Comparison of ENCODE assay signal across 9 cellular contexts in the genomic region with DNA sequence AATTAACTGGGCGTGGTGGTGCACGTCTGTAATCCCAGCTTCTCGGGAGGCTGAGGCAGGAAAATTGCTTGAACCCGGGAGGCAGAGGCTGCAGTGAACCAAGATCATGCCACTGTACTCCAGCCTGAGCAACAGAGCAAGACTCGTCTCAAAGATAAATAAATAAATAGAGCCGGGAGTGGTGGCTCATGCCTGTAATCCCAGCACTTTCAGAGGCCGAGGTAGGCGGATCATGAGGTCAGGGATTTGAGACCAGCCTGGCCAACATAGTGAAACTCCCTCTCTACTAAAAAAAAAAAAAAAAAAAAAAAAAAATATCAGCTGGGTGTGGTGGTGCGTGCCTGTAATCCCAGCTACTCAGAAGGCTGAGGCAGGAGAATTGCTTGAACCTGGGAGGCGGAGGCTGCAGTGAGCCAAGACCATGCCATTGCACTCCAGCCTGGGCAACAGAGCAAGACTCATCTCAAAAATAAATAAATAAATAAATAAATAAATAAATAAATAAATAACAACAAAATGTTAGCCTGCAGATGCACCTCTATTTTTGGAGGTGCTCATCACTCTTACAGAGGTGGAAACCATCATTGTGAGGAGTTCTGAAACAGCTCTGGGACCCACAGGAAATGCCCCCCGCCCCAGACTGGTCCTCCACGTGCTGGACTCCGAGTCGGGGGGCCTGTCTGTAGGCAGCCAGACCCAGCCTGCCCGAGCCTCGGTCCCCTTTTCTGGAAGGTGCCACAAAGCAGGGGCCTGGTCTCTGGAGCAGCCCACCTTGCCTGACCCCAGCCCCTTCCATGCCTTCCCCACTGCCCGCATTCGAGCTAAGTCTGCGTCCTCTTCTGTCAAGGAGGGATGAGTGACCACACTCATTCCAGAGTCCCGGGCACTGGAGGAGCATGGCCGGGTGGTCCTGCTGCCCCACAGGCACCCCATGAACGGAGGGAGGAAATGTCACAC. TPM values are rescaled to one million over a fixed set of nuclear protein-coding genes. Genes with fewer than 3 reads are reported as not detected.
DNase-seq lines count a peak whose midpoint lies in the region; ATAC-seq, FAIRE-seq and TF ChIP-seq lines count a peak whose summit lies in the region.
"Not testable (repeated sequence)": the region's sequence is repeated elsewhere in the genome, so short reads cannot be mapped to it uniquely, and the experiment has no call there.
"Had no signal": no experiment of that assay in that cellular context is flagged by ENCODE, and none has a peak within 500 bp of the region (broad histone marks: within the 10 kb centered on the region; RNA-seq: fewer than 3 reads in every experiment).

No MANE protein-coding gene starts in this region.

- not testable (repeated sequence) for H4K91ac ChIP-seq in H9 (ENCODE audit: insufficient read length, low read depth, low read length); trophoblast cell (ENCODE audit: low read depth, low read length)

- not testable (repeated sequence) for H3T11ph ChIP-seq in H9 (ENCODE audit: low read length)

- H2BK120ac ChIP-seq in H9 (ENCODE audit: low read depth, low read length, poor library complexity, severe bottlenecking) = peak overlapping the region; percentile 2
- not testable (repeated sequence) for H2BK120ac ChIP-seq in trophoblast cell (ENCODE audit: insufficient read depth, low read length, poor library complexity)

- not testable (repeated sequence) for H3K23ac ChIP-seq in H9 (ENCODE audit: insufficient read length, low read depth, low read length); trophoblast cell (ENCODE audit: low read length)

- H3K36me3 ChIP-seq in SK-N-SH (replicated peaks in 1 of 2; ENCODE audit: control insufficient read depth in 1 of 2, insufficient read depth in 2 of 2, low read length in 1 of 2); lower lobe of right lung; trophoblast cell (ENCODE audit: control insufficient read depth in 1 of 2, insufficient read depth in 2 of 2, low read length in 2 of 2); suprapubic skin: not testable (repeated sequence)

- not testable (repeated sequence) for H3K9ac ChIP-seq in H9 (ENCODE audit: extremely low read depth, insufficient read length, low read length); SK-N-SH; trophoblast cell (ENCODE audit: low read length)

- TF ChIP-seq POLR2A in A549 (IDR thresholded peaks at IDR 0.05; ENCODE audit: low read length); suprapubic skin (IDR thresholded peaks at IDR 0.05): not testable (repeated sequence)

- H3K9me3 ChIP-seq in A549; H9 (ENCODE audit: control insufficient read depth, low read depth, low read length); SK-N-SH; lower lobe of right lung; trophoblast cell (ENCODE audit: insufficient read depth, low read depth, low read length); suprapubic skin: not testable (repeated sequence)

- not testable (repeated sequence) for H2AK5ac ChIP-seq in H9 (ENCODE audit: insufficient read length, low read length); trophoblast cell (ENCODE audit: low read length)

- intact Hi-C loops in lower lobe of right lung (cut with DNase I) = not testable (repeated sequence)

- H3K4me3 ChIP-seq in A549; SK-N-SH (ENCODE audit: low read depth in 2 of 2, low read length in 1 of 2); coronary artery; fibroblast of villous mesenchyme (ENCODE audit: low read depth, low read length); lower lobe of right lung; trophoblast cell (ENCODE audit: low read depth, low read length); suprapubic skin: not testable (repeated sequence)

- H3K27me3 Mint-ChIP-seq in H9 (ENCODE audit: low read depth) = not testable (repeated sequence)

- H2BK20ac ChIP-seq in H9 (ENCODE audit: low read depth, low read length, poor library complexity, severe bottlenecking) = not testable (repeated sequence)

- not testable (repeated sequence) for H3K4me2 ChIP-seq in A549; H9 (ENCODE audit: insufficient read depth, insufficient read length, low read length); SK-N-SH; trophoblast cell (ENCODE audit: low read length)

- peak overlapping the region; percentile 42 for H3K18ac ChIP-seq in H9 (ENCODE audit: insufficient read length, low read depth, low read length)
- H3K18ac ChIP-seq in trophoblast cell (ENCODE audit: low read length) = not testable (repeated sequence)

- peaks cover 14 to 25% (median 22%) of the 10 kb centered on the region in 3 experiments; a peak in 6 of 7 replicates for H3K36me3 Mint-ChIP-seq in H9 (ENCODE audit: insufficient read depth in 1 of 3, low read depth in 3 of 3)

- not testable (repeated sequence) for H3K79me1 ChIP-seq in H9 (ENCODE audit: insufficient read depth, low read depth, low read length, poor library complexity, severe bottlenecking); trophoblast cell (ENCODE audit: low read length)

- FAIRE-seq in A549 (lab: Jason Lieb, UNC) = not testable (repeated sequence)

- POLR2A ChIA-PET in A549 (lab: Yijun Ruan, JAX); SK-N-SH (lab: Yijun Ruan, JAX): not testable (repeated sequence)

- DNase-seq in A549 (ENCODE audit: low read depth in 1 of 2, low spot score in 1 of 2); trophoblast cell: not testable (repeated sequence)
- DNase-seq in H9 = peak; percentile 12
- peak; percentile 9 for DNase-seq in SK-N-SH
- peak; percentile 60 for DNase-seq in coronary artery (ENCODE audit: low spot score)
- peak; percentile 32 for DNase-seq in fibroblast of villous mesenchyme (ENCODE audit: low read depth)
- DNase-seq in lower lobe of right lung = peak; percentile 42
- DNase-seq in suprapubic skin (ENCODE audit: low spot score in 2 of 2) = peak; percentile 43 to 54

- H3K4me1 Mint-ChIP-seq in H9 = peaks cover 14 to 23% of the 10 kb centered on the region in 2 experiments

- CTCF ChIA-PET in A549 (lab: Yijun Ruan, JAX) (interaction anchor here (1.0 to 1.2 kb wide), 2 partner anchors 17 to 18 kb away, joined by 3 to 4 read pairs; partner anchors contain the start of gene SHANK2), SK-N-SH (lab: Yijun Ruan, JAX) (interaction anchor here (0.7 kb wide), 1 partner anchor 18 kb away, joined by 3 read pairs; the partner anchor contains the start of gene SHANK2)

- not testable (repeated sequence) for H2BK12ac ChIP-seq in H9 (ENCODE audit: insufficient read length, low read depth, low read length); trophoblast cell (ENCODE audit: low read length)

- not testable (repeated sequence) for H3K23me2 ChIP-seq in H9 (ENCODE audit: insufficient read length, low read depth, low read length, poor library complexity, severe bottlenecking)

- not testable (repeated sequence) for H3K56ac ChIP-seq in H9 (ENCODE audit: insufficient read length, low read depth, low read length)

- not testable (repeated sequence) for TF ChIP-seq CTCF in A549 (IDR thresholded peaks at IDR 0.05); H9 (conservative IDR thresholded peaks at IDR 0.05); SK-N-SH (IDR thresholded peaks at IDR 0.05); coronary artery (IDR thresholded peaks at IDR 0.05); fibroblast of villous mesenchyme (IDR thresholded peaks at IDR 0.05; ENCODE audit: insufficient read depth, low read depth, low read length); lower lobe of right lung (IDR thresholded peaks at IDR 0.05); suprapubic skin (IDR thresholded peaks at IDR 0.05)

- H3K27ac Mint-ChIP-seq in H9 = peak overlapping the region; percentile 12 to 78 (median 15); a peak in 5 of 7 replicates

- not testable (repeated sequence) for H2BK5ac ChIP-seq in H9 (ENCODE audit: insufficient read length, low read length); trophoblast cell (ENCODE audit: low read depth, low read length, poor library complexity)

- not testable (repeated sequence) for H3K27ac ChIP-seq in A549; H9 (ENCODE audit: insufficient read length, low read depth, low read length); SK-N-SH (ENCODE audit: low read depth in 2 of 2, low read length in 1 of 2); coronary artery; lower lobe of right lung; trophoblast cell (ENCODE audit: low read depth, low read length); suprapubic skin

- ATAC-seq in A549, lower lobe of right lung: not testable (repeated sequence)

- H3K4me1 ChIP-seq in A549; H9 (ENCODE audit: insufficient read depth, low read length); SK-N-SH (ENCODE audit: control insufficient read depth in 1 of 2, insufficient read depth in 2 of 2, low read depth in 1 of 2, low read length in 1 of 2); lower lobe of right lung; trophoblast cell (ENCODE audit: control insufficient read depth in 1 of 2, insufficient read depth in 2 of 2, low read length in 2 of 2); suprapubic skin: not testable (repeated sequence)

- H4K20me1 ChIP-seq in H9 (ENCODE audit: control insufficient read depth, insufficient read depth, insufficient read length); SK-N-SH (ENCODE audit: insufficient read depth): not testable (repeated sequence)

- not testable (repeated sequence) for H2AFZ ChIP-seq in H9 (ENCODE audit: low read length); SK-N-SH (ENCODE audit: low read depth); trophoblast cell (ENCODE audit: insufficient read depth, low read length, poor library complexity)

- H3K79me2 ChIP-seq in H9 (ENCODE audit: insufficient read depth, low read length) = peaks cover 21% of the 10 kb centered on the region; the same call in 1 of the 2 replicates
- not testable (repeated sequence) for H3K79me2 ChIP-seq in SK-N-SH (ENCODE audit: insufficient read depth); trophoblast cell (ENCODE audit: control insufficient read depth, insufficient read depth, low read length, poor library complexity)

- not testable (repeated sequence) for H3K4ac ChIP-seq in H9 (ENCODE audit: low read depth, low read length)
- H3K4ac ChIP-seq in trophoblast cell (ENCODE audit: low read depth, low read length) = peak overlapping the region; percentile 50

- H4K8ac ChIP-seq in H9 (replicated peaks; ENCODE audit: insufficient read length, low read depth, low read length); trophoblast cell (ENCODE audit: low read depth, low read length): not testable (repeated sequence)

- H4K5ac ChIP-seq in H9 (ENCODE audit: insufficient read length, low read depth, low read length) = not testable (repeated sequence)

- not testable (repeated sequence) for H3K9me3 Mint-ChIP-seq in H9

- not testable (repeated sequence) for H4K12ac ChIP-seq in trophoblast cell (ENCODE audit: low read depth, low read length)

- WGBS in A549 (ENCODE audit: missing lambda C conversion rate) = 88% methylated on average over 16 of the region's 22 CpGs
- WGBS in H9 (ENCODE audit: extremely low coverage, insufficient read length, low lambda C conversion rate) = no CpG with 5 or more reads among the region's 22 CpGs
- WGBS in SK-N-SH (ENCODE audit: low lambda C conversion rate) = 57% methylated on average over 13 of the region's 22 CpGs
- no CpG with 5 or more reads among the region's 22 CpGs for WGBS in trophoblast cell (ENCODE audit: extremely low coverage, insufficient coverage, insufficient read length)
- WGBS in suprapubic skin = 85% methylated on average over 22 of the region's 22 CpGs

- not testable (repeated sequence) for TF ChIP-seq EP300 in A549 (IDR thresholded peaks at IDR 0.05); SK-N-SH (IDR thresholded peaks at IDR 0.05; ENCODE audit: borderline replicate concordance in 1 of 2, low read depth in 1 of 2, low read length in 1 of 2); suprapubic skin (IDR thresholded peaks at IDR 0.05)

- not testable (repeated sequence) for H3K9me2 ChIP-seq in SK-N-SH

- not testable (repeated sequence) for H3K27me3 ChIP-seq in H9 (ENCODE audit: insufficient read depth, low read length); SK-N-SH (ENCODE audit: insufficient read depth); lower lobe of right lung (ENCODE audit: low read depth); trophoblast cell (ENCODE audit: insufficient read depth, low read length); suprapubic skin

- not testable (repeated sequence) for TF ChIP-seq RAD21 in A549 (conservative IDR thresholded peaks at IDR 0.05 in 1 of 2, IDR thresholded peaks at IDR 0.05 in 1 of 2); SK-N-SH (IDR thresholded peaks at IDR 0.05; ENCODE audit: low read length)

- not testable (repeated sequence) for H3K4me3 Mint-ChIP-seq in H9

- not testable (repeated sequence) for H3F3A ChIP-seq in SK-N-SH (replicated peaks; ENCODE audit: insufficient read depth)

- not testable (repeated sequence) for H2BK15ac ChIP-seq in H9 (ENCODE audit: low read depth, low read length)

- H3K14ac ChIP-seq in H9 (ENCODE audit: insufficient read depth, low read length); trophoblast cell (ENCODE audit: low read length): not testable (repeated sequence)

RNA-seq across cellular contexts. Expression of gene SHANK2, which starts 18.2 kb away (rescaled TPM):
- polyA plus RNA-seq in A549 (2011; rRNA removed) = 7.6 and 15.6 TPM in 2 replicates
- polyA plus RNA-seq in A549 (2012; cell fraction: cytosol; rRNA removed) = 5.3 and 7.5 TPM in 2 replicates
- polyA plus RNA-seq in A549 (2012; cell fraction: nucleus; rRNA removed) = 21.6 and 25.7 TPM in 2 replicates
- polyA plus RNA-seq in A549 (2017; fragmentation: RNase III; extraction: RNeasy Plus Mini Kit Qiagen cat#74134 plus additional on column Dnase treatment) = 4.7 to 6.7 TPM (median 5.3 TPM) in 3 replicates
- polyA minus RNA-seq in A549 (2011; rRNA and poly(A)+ RNA removed) = 35.9 and 36.4 TPM in 2 replicates
- total RNA-seq in H9 (2021) = 22.1 and 23.8 TPM in 2 replicates
- under 0.01 and 0.03 TPM in 2 replicates for polyA plus RNA-seq in SK-N-SH (2012; rRNA removed)
- polyA plus RNA-seq in SK-N-SH (2012; cell fraction: cytosol; rRNA removed) = 0.01 and 0.03 TPM in 2 replicates
- polyA plus RNA-seq in SK-N-SH (2012; cell fraction: nucleus; rRNA removed) = 0.11 TPM in 2 replicates
- 0.86 and 0.97 TPM in 2 replicates for total RNA-seq in fibroblast of villous mesenchyme
- 59.8 TPM for total RNA-seq in lower lobe of right lung
- polyA plus RNA-seq in trophoblast cell (2013) = 20.8 and 21.4 TPM in 2 replicates
- total RNA-seq in suprapubic skin = 10 to 100 TPM in 2 of 4 donors, 1 to 10 TPM in 2; 5.9 to 14.0 (median 10.1) TPM
- total RNA-seq: CD8-positive, alpha-beta memory T cell had no signal
- polyA plus RNA-seq: CD8-positive, alpha-beta memory T cell had no signal
